ENCODE assay signal across 25 cellular contexts in the genomic region with DNA sequence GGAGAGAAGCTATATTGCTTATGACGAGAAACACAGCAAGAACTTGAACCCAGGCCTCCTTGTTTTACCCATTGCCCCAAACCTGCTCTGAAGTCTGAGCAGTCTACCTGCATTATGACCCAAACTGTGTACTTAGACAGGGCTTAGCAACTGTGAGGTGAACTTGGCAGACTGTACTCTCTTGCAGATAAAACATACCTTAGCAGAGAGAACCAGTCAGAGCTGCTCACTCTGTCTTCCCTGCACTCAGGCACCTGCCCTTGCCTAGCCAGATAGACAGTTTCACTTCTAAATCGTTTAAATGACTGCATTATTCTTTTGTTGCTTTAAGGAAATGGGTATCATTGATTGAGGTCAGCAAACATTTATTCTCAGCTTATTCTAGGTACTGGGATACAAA. TPM values are rescaled to one million over a fixed set of nuclear protein-coding genes. Genes with fewer than 3 reads are reported as not detected.
A peak's percentile ranks its signal among the peaks of the same experiment; 100 is the strongest.
DNase-seq lines count a peak whose midpoint lies in the region; ATAC-seq, FAIRE-seq and TF ChIP-seq lines count a peak whose summit lies in the region.
"Had no signal": no experiment of that assay in that cellular context is flagged by ENCODE, and none has a peak within 500 bp of the region (broad histone marks: within the 10 kb centered on the region; RNA-seq: fewer than 3 reads in every experiment).

No MANE protein-coding gene starts in this region.

- H3K36me3 ChIP-seq in pancreas = peaks cover 4 to 44% (median 32%) of the 10 kb centered on the region in 3 donors

- 24 to 27% methylated on average over 2 of the region's 2 CpGs for WGBS in pancreas, 2 donors

- ATAC-seq in left lobe of liver (peak; percentile 89), pancreas (peak; percentile 51 to 77 (median 69)), HG02840 (IDR thresholded peaks at IDR 0.05; ENCODE audit: low FRiP score, unreplicated experiment) (no peak), HG03196 (IDR thresholded peaks at IDR 0.05; ENCODE audit: unreplicated experiment) (no peak), HG03565 (IDR thresholded peaks at IDR 0.05; ENCODE audit: unreplicated experiment) (no peak)
- ATAC-seq: gastroesophageal sphincter had no signal

- intact Hi-C loops in pancreas (cut with DNase I) = no loop called here

- TF ChIP-seq CTCF in 22Rv1 (IDR thresholded peaks at IDR 0.05) = no peak
- no peak for TF ChIP-seq CTCF in pancreas (IDR thresholded peaks at IDR 0.05)

- FAIRE-seq in pancreas (lab: Jason Lieb, UNC) = no peak
- FAIRE-seq: A204.1, bronchial epithelial cell, G401.6 had no signal

- DNase-seq in OCI-M1 (lab: John Stamatoyannopoulos, UW) (peak; percentile 11), left lobe of liver (ENCODE audit: low spot score) (no peak), pancreas (peak in 1 of 6 donors; percentile 38), nucleus accumbens (lab: John Stamatoyannopoulos, UW) (no peak)
- DNase-seq: activated CD4-positive, alpha-beta T cell treated with anti-CD3 and anti-CD28 coated beads for 48 hours; activated effector memory CD4-positive, alpha-beta T cell treated with anti-CD3 and anti-CD28 coated beads, Interleukin-2, amount 50 U/mL, for 16 hours; activated T-cell treated with anti-CD3 and anti-CD28 coated beads, Interleukin-2, amount 50 U/mL, for 1 hour; DMS79; Karpas-422; mammary epithelial cell; MV-4-11; NCI-H146; NCI-H2107; SHP77; stimulated activated CD4-positive, alpha-beta T cell treated with anti-CD3 and anti-CD28 coated beads, Interleukin-15, amount 100 ng/mL, for 24 hours; stimulated activated CD4-positive, alpha-beta T cell treated with anti-CD3 and anti-CD28 coated beads, Interleukin-4, amount 100 ng/mL, for 4 hours had no signal

- H3K4me1 ChIP-seq in pancreas = peaks cover 32 to 57% (median 35%) of the 10 kb centered on the region in 3 donors

- H3K27ac ChIP-seq in 22Rv1 = peak overlapping the region; percentile 1; the same call in 1 of the 2 replicates
- peak overlapping the region in 3 of 4 donors; percentile 2 to 100 (median 57) for H3K27ac ChIP-seq in pancreas
- H3K27ac ChIP-seq: gastroesophageal sphincter, VCaP had no signal

- H3K9me3 ChIP-seq in pancreas = peaks cover 0 to 3% (median 0%) of the 10 kb centered on the region in 4 donors
- H3K9me3 ChIP-seq: gastroesophageal sphincter had no signal

- H3K27me3 ChIP-seq in pancreas = no peaks in the 10 kb centered on the region
- H3K27me3 ChIP-seq: gastroesophageal sphincter had no signal

- no peak overlapping the region for H3K4me3 ChIP-seq in pancreas
- H3K4me3 ChIP-seq: gastroesophageal sphincter had no signal

RNA-seq across cellular contexts. Expression of gene ITPRID2, which starts 20.3 kb away (rescaled TPM):
- total RNA-seq in left lobe of liver (96.4 TPM), pancreas (100 to 1,000 TPM; 304 to 497 (median 336) TPM)
- 10 to 100 TPM; 85.6 to 99.0 TPM for polyA plus RNA-seq in pancreas

Comparison
In these comparisons a context has a peak if more than half of its experiments do, and no peak if none do; other contexts are left out.
1. ATAC-seq: peak in left lobe of liver (single experiment) and pancreas (4 of 4); none in HG02840 (single experiment), HG03196 (single experiment) and HG03565 (single experiment).